14 cellular contexts compared by ENCODE assay signal in the genomic region with DNA sequence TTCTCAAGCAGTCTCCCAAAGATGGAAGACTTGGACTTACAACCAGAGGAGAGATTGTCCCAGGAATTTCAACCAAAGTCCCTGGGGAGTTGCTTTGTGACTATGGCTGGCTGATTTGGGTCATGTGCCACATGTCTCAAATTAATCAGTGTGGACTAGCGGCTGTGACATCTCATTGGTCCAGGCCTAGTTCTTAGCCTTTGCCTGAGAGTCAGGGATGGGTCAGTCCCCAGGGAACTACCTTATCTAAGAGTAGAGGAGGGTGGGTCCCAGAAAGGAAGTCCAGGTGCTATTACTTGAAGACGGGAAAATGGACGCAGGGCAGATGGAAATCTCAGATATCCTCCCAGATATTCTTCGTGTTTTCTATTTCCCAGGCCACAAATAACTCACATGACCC.
DNase-seq lines count a peak whose midpoint lies in the region; ATAC-seq and TF ChIP-seq lines count a peak whose summit lies in the region.
"Had no signal": no experiment of that assay in that cellular context is flagged by ENCODE, and none has a peak within 500 bp of the region (broad histone marks: within the 10 kb centered on the region; RNA-seq: fewer than 3 reads in every experiment).

No MANE protein-coding gene starts in this region.

- no peak overlapping the region for H3K4me3 ChIP-seq in breast epithelium
- H3K4me3 ChIP-seq in mammary epithelial cell (replicated peaks in 1 of 3; ENCODE audit: insufficient read depth in 1 of 3, low read depth in 2 of 3, low read length in 3 of 3): no peak overlapping the region
- no peak overlapping the region for H3K4me3 ChIP-seq in coronary artery
- no peak overlapping the region for H3K4me3 ChIP-seq in subcutaneous abdominal adipose tissue (ENCODE audit: low read depth in 1 of 5, low read length in 5 of 5)
- no peak overlapping the region for H3K4me3 ChIP-seq in right lobe of liver
- H3K4me3 ChIP-seq: HAP-1 had no signal

- dilution Hi-C loops in mammary epithelial cell (cut with HindIII; ENCODE audit: low sequenced_read_pairs): no loop called here

- no peaks in the 10 kb centered on the region for H4K20me1 ChIP-seq in mammary epithelial cell (ENCODE audit: insufficient read depth, low read length)

- DNase-seq in breast epithelium (ENCODE audit: low spot score in 2 of 2) (no peak), mammary epithelial cell (no peak), coronary artery (ENCODE audit: low spot score) (no peak), NCI-H2029 treated with DMSO at 0.1 percent for 48 hours (lab: John Stamatoyannopoulos, UW) (no peak), T1000 (lab: John Stamatoyannopoulos, UW) (no peak), right lobe of liver (no peak)
- DNase-seq: CD4-positive, CD25-positive, alpha-beta regulatory T cell; DMS53; GF-D8 had no signal

- no peak for ATAC-seq in HG02798 (IDR thresholded peaks at IDR 0.05; ENCODE audit: poor library complexity, unreplicated experiment)
- ATAC-seq in right lobe of liver: no peak
- ATAC-seq: HepG2 had no signal

- H3K27me3 ChIP-seq in breast epithelium: no peaks in the 10 kb centered on the region
- no peaks in the 10 kb centered on the region for H3K27me3 ChIP-seq in mammary epithelial cell (ENCODE audit: insufficient read depth, low read length)
- H3K27me3 ChIP-seq in subcutaneous abdominal adipose tissue (ENCODE audit: control insufficient read depth in 5 of 5, insufficient read depth in 4 of 5, low read length in 5 of 5): no peaks in the 10 kb centered on the region
- H3K27me3 ChIP-seq in right lobe of liver: no peaks in the 10 kb centered on the region

- no peak for TF ChIP-seq POLR2A in breast epithelium (IDR thresholded peaks at IDR 0.05)
- no peak for TF ChIP-seq POLR2A in right lobe of liver (IDR thresholded peaks at IDR 0.05)

- WGBS in mammary epithelial cell (ENCODE audit: low coverage, missing lambda C conversion rate): 100% methylated on average over 3 of the region's 4 CpGs
- 80% methylated on average over 1 of the region's 4 CpGs for WGBS in right lobe of liver (ENCODE audit: insufficient coverage, low coverage, low lambda C conversion rate, missing lambda C conversion rate)

- in situ Hi-C loops in mammary epithelial cell (cut with MboI; ENCODE audit: low sequenced_read_pairs in 2 of 2): no loop called here

- intact Hi-C loops in breast epithelium (cut with DNase I; ENCODE audit: low total_unique reads): no loop called here
- intact Hi-C loops in mammary epithelial cell (cut with micrococcal nuclease): no loop called here
- intact Hi-C loops in right lobe of liver (cut with DNase I): no loop called here

- no peak overlapping the region for H2AFZ ChIP-seq in mammary epithelial cell (ENCODE audit: low read depth, low read length)

- no TSS peak for BruUV-seq in mammary epithelial cell (replicated peaks; lab: Mats Ljungman, UMichigan)

- H3K9me3 ChIP-seq in breast epithelium (no peaks in the 10 kb centered on the region), mammary epithelial cell (replicated peaks; ENCODE audit: insufficient read depth, low read length) (no peaks in the 10 kb centered on the region), subcutaneous abdominal adipose tissue (ENCODE audit: control insufficient read depth in 5 of 5, low read length in 5 of 5) (peaks cover 0 to 4% (median 0%) of the 10 kb centered on the region in 5 donors), right lobe of liver (no peaks in the 10 kb centered on the region)
- H3K9me3 ChIP-seq: HAP-1 had no signal

- H3K4me1 ChIP-seq in breast epithelium (no peaks in the 10 kb centered on the region), mammary epithelial cell (ENCODE audit: insufficient read depth, low read length) (peaks cover 4% of the 10 kb centered on the region), subcutaneous abdominal adipose tissue (ENCODE audit: control insufficient read depth in 5 of 5, insufficient read depth in 5 of 5, low read length in 5 of 5) (peaks cover 2 to 32% (median 26%) of the 10 kb centered on the region in 5 donors), right lobe of liver (peaks cover 0 to 7% (median 0%) of the 10 kb centered on the region in 4 donors)
- H3K4me1 ChIP-seq: HAP-1 had no signal

- H3K79me2 ChIP-seq in mammary epithelial cell (ENCODE audit: insufficient read depth, low read length): no peaks in the 10 kb centered on the region

- no peak overlapping the region for H3K4me2 ChIP-seq in mammary epithelial cell (ENCODE audit: insufficient read depth, low read depth, low read length)

- H3K9ac ChIP-seq in mammary epithelial cell (ENCODE audit: insufficient read depth, low read length) (no peak overlapping the region), subcutaneous abdominal adipose tissue (ENCODE audit: low read length in 5 of 5) (no peak overlapping the region)

- H3K36me3 ChIP-seq in breast epithelium (no peaks in the 10 kb centered on the region), mammary epithelial cell (ENCODE audit: insufficient read depth, low read length) (no peaks in the 10 kb centered on the region), subcutaneous abdominal adipose tissue (ENCODE audit: control insufficient read depth in 5 of 5, insufficient read depth in 5 of 5, low read length in 5 of 5) (no peaks in the 10 kb centered on the region), right lobe of liver (no peaks in the 10 kb centered on the region)
- H3K36me3 ChIP-seq: HAP-1 had no signal

- CTCF ChIA-PET in mammary epithelial cell (lab: Charles Lee; ENCODE audit: low non-redundant PET): no interaction called here

- no peak for TF ChIP-seq CTCF in breast epithelium (IDR thresholded peaks at IDR 0.05)
- no peak for TF ChIP-seq CTCF in mammary epithelial cell (conservative IDR thresholded peaks at IDR 0.05 in 1 of 2, IDR thresholded peaks at IDR 0.05 in 1 of 2; ENCODE audit: extremely low read depth in 1 of 2, insufficient read depth in 1 of 2, low read depth in 1 of 2, low read length in 2 of 2)
- TF ChIP-seq CTCF in coronary artery (IDR thresholded peaks at IDR 0.05): no peak
- no peak for TF ChIP-seq CTCF in right lobe of liver (IDR thresholded peaks at IDR 0.05)

- peak overlapping the region; percentile 35 to 50 for H3K27ac ChIP-seq in breast epithelium
- H3K27ac ChIP-seq in mammary epithelial cell (ENCODE audit: insufficient read depth, low read depth, low read length): no peak overlapping the region
- H3K27ac ChIP-seq in coronary artery: peak overlapping the region; percentile 68 to 83
- peak overlapping the region; percentile 34 for H3K27ac ChIP-seq in subcutaneous abdominal adipose tissue (ENCODE audit: low read depth, low read length)
- no peak overlapping the region for H3K27ac ChIP-seq in right lobe of liver
- H3K27ac ChIP-seq: 22Rv1 had no signal

Comparison
In these comparisons a context has a peak if more than half of its experiments do, and no peak if none do; other contexts are left out.
1. H3K27ac ChIP-seq: peak in breast epithelium (2 of 2), coronary artery (2 of 2) and subcutaneous abdominal adipose tissue (single experiment); none in mammary epithelial cell (single experiment) and right lobe of liver (0 of 3).